ENCODE assay signal across 8 cellular contexts in the genomic region with DNA sequence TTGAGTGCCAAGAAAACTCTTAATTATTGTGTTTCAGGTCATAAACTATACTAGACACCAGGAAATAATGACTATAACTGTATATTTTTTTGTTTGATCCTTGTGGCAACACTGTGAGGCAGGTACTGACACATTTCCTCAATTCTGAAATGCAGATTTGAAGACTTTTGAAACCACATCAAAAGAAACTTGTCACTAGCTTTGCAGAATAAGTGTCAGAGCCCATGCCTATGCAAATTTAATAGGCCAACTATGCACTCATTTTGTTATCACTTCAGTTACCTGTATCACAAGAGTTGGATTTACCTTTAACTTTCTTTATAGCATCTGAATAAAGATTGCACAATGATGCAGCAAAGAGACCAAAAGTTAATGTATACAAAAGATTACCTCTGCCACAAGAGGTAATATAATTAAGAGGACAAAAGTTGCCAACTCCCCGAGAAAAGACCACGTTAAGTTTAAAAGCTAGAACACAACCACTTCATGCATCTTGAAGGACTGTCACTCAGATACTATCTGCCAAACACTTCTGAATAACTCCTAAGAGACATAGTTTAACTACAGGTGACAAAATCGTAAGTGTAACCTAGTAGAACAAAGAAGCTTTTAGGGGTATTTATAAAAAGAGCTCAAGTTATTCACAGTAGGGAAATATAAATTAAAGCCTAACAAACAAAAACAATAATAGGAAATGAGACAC.
A peak's percentile ranks its signal among the peaks of the same experiment; 100 is the strongest.
DNase-seq lines count a peak whose midpoint lies in the region; ATAC-seq and TF ChIP-seq lines count a peak whose summit lies in the region.

No MANE protein-coding gene starts in this region.

- DNase-seq in GM12864 (ENCODE audit: low read depth) (peak; percentile 38), cerebellar nuclear complex (lab: John Stamatoyannopoulos, UW) (no peak), NCI-H146 (lab: John Stamatoyannopoulos, UW) (no peak), SKM-1 (lab: John Stamatoyannopoulos, UW; ENCODE audit: unreplicated experiment) (no peak), GF-D8 (lab: John Stamatoyannopoulos, UW) (no peak)
- no peak for DNase-seq in activated CD8-positive, alpha-beta T cell treated with anti-CD3 and anti-CD28 coated beads, Interleukin-2, amount 10 ng/mL, durations not matched to agents 7 days and 5 days

- POLR2A ChIA-PET in activated CD8-positive, alpha-beta T cell treated with anti-CD3 and anti-CD28 coated beads, Interleukin-2, amount 10 ng/mL, durations not matched to agents 7 days and 5 days (lab: Charles Lee), result no interaction called here

- H3K4me3 ChIP-seq in GM12864 (ENCODE audit: low read depth, low read length), result no peak overlapping the region

- CTCF ChIA-PET in activated CD8-positive, alpha-beta T cell treated with anti-CD3 and anti-CD28 coated beads, Interleukin-2, amount 10 ng/mL, durations not matched to agents 7 days and 5 days (lab: Charles Lee), result interaction anchor here (1.0 to 1.6 kb wide), 3 partner anchors 13 to 37 kb away, joined by 3 to 5 read pairs (median 3); no protein-coding TSS in a partner anchor

- H3K36me3 Mint-ChIP-seq in activated CD8-positive, alpha-beta T cell treated with anti-CD3 and anti-CD28 coated beads, Interleukin-2, amount 10 ng/mL, durations not matched to agents 7 days and 5 days (ENCODE audit: low read depth), result no peaks in the 10 kb centered on the region

- H3K4me1 Mint-ChIP-seq in activated CD8-positive, alpha-beta T cell treated with anti-CD3 and anti-CD28 coated beads, Interleukin-2, amount 10 ng/mL, durations not matched to agents 7 days and 5 days (ENCODE audit: low read depth), result peaks cover 17% of the 10 kb centered on the region

- no peak for TF ChIP-seq CTCF in GM12864 (IDR thresholded peaks at IDR 0.05; ENCODE audit: low read depth, low read length, missing control alignments)

- H3K9me3 Mint-ChIP-seq in activated CD8-positive, alpha-beta T cell treated with anti-CD3 and anti-CD28 coated beads, Interleukin-2, amount 10 ng/mL, durations not matched to agents 7 days and 5 days (ENCODE audit: insufficient read depth), result no peaks in the 10 kb centered on the region

- H3K4me3 Mint-ChIP-seq in activated CD8-positive, alpha-beta T cell treated with anti-CD3 and anti-CD28 coated beads, Interleukin-2, amount 10 ng/mL, durations not matched to agents 7 days and 5 days, result no peak overlapping the region

- ATAC-seq in GM19351 (IDR thresholded peaks at IDR 0.05; ENCODE audit: unreplicated experiment) (peak; percentile 96), HG03045 (IDR thresholded peaks at IDR 0.05; ENCODE audit: unreplicated experiment) (peak; percentile 73)
- ATAC-seq in activated CD8-positive, alpha-beta T cell treated with anti-CD3 and anti-CD28 coated beads, Interleukin-2, amount 10 ng/mL, durations not matched to agents 7 days and 5 days, result peak; percentile 93

- H3K27me3 Mint-ChIP-seq in activated CD8-positive, alpha-beta T cell treated with anti-CD3 and anti-CD28 coated beads, Interleukin-2, amount 10 ng/mL, durations not matched to agents 7 days and 5 days (ENCODE audit: low read depth), result no peaks in the 10 kb centered on the region

- H3K27ac Mint-ChIP-seq in activated CD8-positive, alpha-beta T cell treated with anti-CD3 and anti-CD28 coated beads, Interleukin-2, amount 10 ng/mL, durations not matched to agents 7 days and 5 days, result peak overlapping the region; percentile 21
